In genomic region chr10:86389441-86390193, GRCh38 we compare ENCODE assay signal across 8 cellular contexts. TPM values are rescaled to one million over a fixed set of nuclear protein-coding genes. Genes with fewer than 3 reads are reported as not detected.
DNase-seq lines count a peak whose midpoint lies in the region; ATAC-seq, FAIRE-seq and TF ChIP-seq lines count a peak whose summit lies in the region.

No MANE protein-coding gene starts in this region.

- no peak for TF ChIP-seq CTCF in foreskin keratinocyte (conservative IDR thresholded peaks at IDR 0.05)

- H3K36me3 Mint-ChIP-seq in T-cell = no peaks in the 10 kb centered on the region

- FAIRE-seq in urothelium cell line (lab: Jason Lieb, UNC) = no peak

- peak overlapping the region; percentile 51 for H3K4me3 ChIP-seq in rectal smooth muscle tissue (ENCODE audit: low read length)

- peaks cover 61% of the 10 kb centered on the region for H3K27me3 ChIP-seq in foreskin keratinocyte
- peaks cover 2% of the 10 kb centered on the region for H3K27me3 ChIP-seq in rectal smooth muscle tissue (ENCODE audit: control insufficient read depth, insufficient read depth, low read length)

- peak overlapping the region; percentile 76 to 81 (median 79) for H3K4me3 Mint-ChIP-seq in T-cell

- H3K4me1 Mint-ChIP-seq in T-cell = peaks cover 4 to 11% (median 9%) of the 10 kb centered on the region in 3 donors

- H3K4me1 ChIP-seq in foreskin keratinocyte = no peaks in the 10 kb centered on the region
- H3K4me1 ChIP-seq in rectal smooth muscle tissue (ENCODE audit: control insufficient read depth, insufficient read depth, low read length) = no peaks in the 10 kb centered on the region

- DNase-seq in T-cell (no peak), foreskin keratinocyte (no peak), SHP77 (lab: John Stamatoyannopoulos, UW) (no peak), SW480 (ENCODE audit: low spot score) (no peak), urothelium cell line (ENCODE audit: low spot score) (no peak)

- H3K27ac ChIP-seq in foreskin keratinocyte (no peak overlapping the region), rectal smooth muscle tissue (ENCODE audit: low read depth, low read length) (no peak overlapping the region)

- POLR2A ChIA-PET in T-cell (lab: Charles Lee) = no interaction called here

- CTCF ChIA-PET in T-cell (lab: Charles Lee) = interaction anchor here in 1 of 2 donors (0.8 kb wide), 1 partner anchor 14 kb away, joined by 3 read pairs; no protein-coding TSS in a partner anchor

- H3K36me3 ChIP-seq in rectal smooth muscle tissue (ENCODE audit: control insufficient read depth, insufficient read depth, low read length) = no peaks in the 10 kb centered on the region

- ATAC-seq in GM18861 (IDR thresholded peaks at IDR 0.05; ENCODE audit: unreplicated experiment) = peak; percentile 53
- ATAC-seq in HG02610 (IDR thresholded peaks at IDR 0.05; ENCODE audit: unreplicated experiment) = peak; percentile 63
- ATAC-seq in T-cell (replicated peaks in 1 of 4) = peak; percentile 12 to 67 (median 47)
- peak; percentile 49 for ATAC-seq in foreskin keratinocyte

- no peaks in the 10 kb centered on the region for H3K9me3 Mint-ChIP-seq in T-cell

- no peak overlapping the region for H3K9ac ChIP-seq in rectal smooth muscle tissue (ENCODE audit: low read length)

- H3K27ac Mint-ChIP-seq in T-cell = peak overlapping the region in 1 of 2 donors; percentile 65

- H3K27me3 Mint-ChIP-seq in T-cell = peaks cover 31 to 52% of the 10 kb centered on the region in 2 donors

RNA-seq across cellular contexts. Expression of gene GRID1, which starts 23.0 kb away (rescaled TPM):
- total RNA-seq in T-cell = under 1 TPM in 1 of 5 donors, not detected in 4; 0.68 TPM
- total RNA-seq in foreskin keratinocyte = not detected in 2 replicates
- polyA plus RNA-seq in foreskin keratinocyte = not detected in 2 replicates
